Comparison of ENCODE assay signal across 16 cellular contexts in the genomic region with DNA sequence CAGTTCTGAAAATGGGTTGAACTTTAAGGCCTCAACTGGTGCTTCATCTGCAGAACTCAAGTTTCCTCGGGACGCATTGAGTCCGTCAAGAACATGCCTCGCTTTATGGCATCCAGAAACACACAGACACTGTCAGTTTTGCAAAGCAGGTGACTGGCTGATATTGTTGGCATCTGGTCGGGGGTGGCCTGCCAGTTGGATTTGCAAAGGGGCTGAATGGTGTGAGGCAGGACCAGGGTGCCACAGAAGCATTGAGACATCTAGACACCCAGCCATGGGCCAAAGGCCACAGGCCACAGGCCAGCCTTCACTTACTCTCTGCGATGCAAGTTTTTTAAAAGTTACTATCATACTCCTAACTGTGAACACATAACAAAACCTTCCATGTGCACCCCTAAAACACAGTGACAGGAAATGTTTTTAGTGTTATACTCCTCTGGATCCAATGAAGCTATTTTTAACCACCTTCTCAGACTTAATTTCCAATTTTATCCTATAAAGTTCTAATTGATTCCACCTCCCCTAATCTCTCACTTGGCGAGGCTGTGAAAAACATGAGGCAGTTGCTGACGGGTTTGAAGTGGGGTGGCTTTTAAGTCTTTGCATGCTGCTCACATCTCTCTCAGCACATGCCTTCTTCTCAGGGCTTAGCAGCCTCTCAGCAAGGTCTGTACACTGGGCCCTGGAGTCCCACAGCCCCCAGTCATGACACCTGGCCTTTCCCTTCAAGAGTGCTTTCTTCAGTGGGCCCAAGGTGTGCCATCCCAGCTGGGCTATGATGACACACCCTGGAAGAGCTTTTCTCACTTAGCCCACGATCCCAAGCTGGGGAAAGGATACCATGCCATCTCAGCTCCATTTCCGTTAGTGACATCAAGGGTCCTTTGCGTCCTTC. TPM values are rescaled to one million over a fixed set of nuclear protein-coding genes. Genes with fewer than 3 reads are reported as not detected.
DNase-seq lines count a peak whose midpoint lies in the region; ATAC-seq and TF ChIP-seq lines count a peak whose summit lies in the region.
"Had no signal": no experiment of that assay in that cellular context is flagged by ENCODE, and none has a peak within 500 bp of the region (broad histone marks: within the 10 kb centered on the region; RNA-seq: fewer than 3 reads in every experiment).

No MANE protein-coding gene starts in this region.

- peak overlapping the region in 1 of 2 experiments; percentile 0 for H2BK12ac ChIP-seq in mesenchymal stem cell (ENCODE audit: low read length in 2 of 2)

- BruUV-seq in IMR-90 (replicated peaks; lab: Mats Ljungman, UMichigan) (no TSS peak), PC-9 (replicated peaks; lab: Mats Ljungman, UMichigan) (no TSS peak)

- H4K8ac ChIP-seq in IMR-90 (ENCODE audit: low read depth in 2 of 2, low read length in 2 of 2), result no peak overlapping the region; a peak in 1 of 4 replicates
- H4K8ac ChIP-seq in mesenchymal stem cell (ENCODE audit: low read length), result no peak overlapping the region

- no peaks in the 10 kb centered on the region for H3K9me3 ChIP-seq in right atrium auricular region
- H3K9me3 ChIP-seq in IMR-90 (ENCODE audit: control insufficient read depth, insufficient read depth, low read length), result no peaks in the 10 kb centered on the region
- no peaks in the 10 kb centered on the region for H3K9me3 ChIP-seq in mesenchymal stem cell (ENCODE audit: control insufficient read depth, low read length)
- no peaks in the 10 kb centered on the region for H3K9me3 ChIP-seq in upper lobe of right lung
- H3K9me3 ChIP-seq in ascending aorta, result no peaks in the 10 kb centered on the region
- no peaks in the 10 kb centered on the region for H3K9me3 ChIP-seq in PC-9 (ENCODE audit: insufficient read depth, low read depth)

- H2BK20ac ChIP-seq in IMR-90 (ENCODE audit: low read depth, low read length), result peak overlapping the region; percentile 6; the same call in 1 of the 2 replicates

- ATAC-seq in Right ventricle myocardium superior (ENCODE audit: poor library complexity) (no peak), IMR-90 (ENCODE audit: low read depth) (no peak), upper lobe of right lung (no peak)
- ATAC-seq: HepG2 had no signal

- in situ Hi-C loops in IMR-90 (cut with MboI; ENCODE audit: low sequenced_read_pairs), result no loop called here

- H3K56ac ChIP-seq in IMR-90 (ENCODE audit: extremely low read depth, insufficient read depth, low read length), result 0 out of 2 replicates have a peak overlapping the region, but pooled peaks have one; percentile 32

- no peak overlapping the region for H4K5ac ChIP-seq in IMR-90 (ENCODE audit: low read depth, low read length)

- H3K4me1 ChIP-seq in right atrium auricular region, result peaks cover 0 to 49% of the 10 kb centered on the region in 2 donors
- peaks cover 31% of the 10 kb centered on the region for H3K4me1 ChIP-seq in IMR-90 (ENCODE audit: control insufficient read depth, insufficient read depth, low read length)
- H3K4me1 ChIP-seq in mesenchymal stem cell (ENCODE audit: control insufficient read depth, insufficient read depth, low read depth, low read length), result peaks cover 54% of the 10 kb centered on the region
- H3K4me1 ChIP-seq in upper lobe of right lung, result peaks cover 26% of the 10 kb centered on the region
- H3K4me1 ChIP-seq in ascending aorta, result peaks cover 22 to 23% of the 10 kb centered on the region in 2 donors
- H3K4me1 ChIP-seq in PC-9 (replicated peaks; ENCODE audit: insufficient read depth), result peaks cover 5% of the 10 kb centered on the region; the same call in 1 of the 2 replicates

- peaks cover 61% of the 10 kb centered on the region for H3K9me1 ChIP-seq in IMR-90 (ENCODE audit: insufficient read depth, low read length)

- H2BK15ac ChIP-seq in IMR-90 (ENCODE audit: low read depth, low read length) (peak overlapping the region; percentile 38; the same call in 1 of the 3 replicates), mesenchymal stem cell (ENCODE audit: low read depth, poor library complexity, severe bottlenecking) (no peak overlapping the region)

- no peak overlapping the region for H3K27ac ChIP-seq in right atrium auricular region
- H3K27ac ChIP-seq in IMR-90 (ENCODE audit: insufficient read depth, low read length), result no peak overlapping the region
- no peak overlapping the region for H3K27ac ChIP-seq in mesenchymal stem cell (ENCODE audit: low read length, poor library complexity, severe bottlenecking)
- H3K27ac ChIP-seq in upper lobe of right lung, result no peak overlapping the region
- no peak overlapping the region for H3K27ac ChIP-seq in ascending aorta
- no peak overlapping the region for H3K27ac ChIP-seq in PC-9

- no peak overlapping the region for H3K4me3 ChIP-seq in right atrium auricular region
- no peak overlapping the region for H3K4me3 ChIP-seq in IMR-90 (ENCODE audit: insufficient read depth, low read depth, low read length)
- H3K4me3 ChIP-seq in mesenchymal stem cell (ENCODE audit: insufficient read depth in 1 of 2, low read depth in 1 of 2, low read length in 2 of 2), result no peak overlapping the region
- H3K4me3 ChIP-seq in upper lobe of right lung, result no peak overlapping the region
- H3K4me3 ChIP-seq in ascending aorta, result no peak overlapping the region
- H3K4me3 ChIP-seq in PC-9, result no peak overlapping the region

- H3K27me3 ChIP-seq in right atrium auricular region (no peaks in the 10 kb centered on the region), IMR-90 (ENCODE audit: control insufficient read depth, insufficient read depth, low read length) (no peaks in the 10 kb centered on the region), mesenchymal stem cell (ENCODE audit: control insufficient read depth in 1 of 2, insufficient read depth in 1 of 2, low read length in 2 of 2) (no peaks in the 10 kb centered on the region), upper lobe of right lung (no peaks in the 10 kb centered on the region), ascending aorta (no peaks in the 10 kb centered on the region), PC-9 (ENCODE audit: insufficient read depth, low read depth) (no peaks in the 10 kb centered on the region)

- H3K4ac ChIP-seq in IMR-90 (ENCODE audit: low read depth, low read length) (peak overlapping the region; percentile 44), mesenchymal stem cell (ENCODE audit: low read depth in 1 of 2, low read length in 2 of 2) (no peak overlapping the region)

- peaks cover under 1 to 32% of the 10 kb centered on the region in 2 experiments; a peak in 3 of 4 replicates for H3K79me1 ChIP-seq in IMR-90 (ENCODE audit: low read depth in 1 of 2, low read length in 2 of 2)
- peaks cover 2% of the 10 kb centered on the region for H3K79me1 ChIP-seq in mesenchymal stem cell (replicated peaks; ENCODE audit: low read length, poor library complexity, severe bottlenecking)

- H3K9ac ChIP-seq in IMR-90 (ENCODE audit: low read depth, low read length), result no peak overlapping the region
- no peak overlapping the region for H3K9ac ChIP-seq in mesenchymal stem cell (ENCODE audit: low read length)

- intact Hi-C loops in Right ventricle myocardium superior (cut with DNase I) (no loop called here), IMR-90 (cut with micrococcal nuclease) (no loop called here), upper lobe of right lung (cut with DNase I) (no loop called here), ascending aorta (cut with DNase I) (no loop called here), PC-9 (cut with micrococcal nuclease; ENCODE audit: unreplicated experiment) (no loop called here)

- H2AK5ac ChIP-seq in IMR-90 (ENCODE audit: low read depth, low read length), result peak overlapping the region; percentile 80
- H2AK5ac ChIP-seq in mesenchymal stem cell (ENCODE audit: low read length, severe bottlenecking), result peak overlapping the region; percentile 40

- H2BK120ac ChIP-seq in IMR-90 (ENCODE audit: low read depth, low read length) (peak overlapping the region; percentile 86; the same call in 1 of the 2 replicates), mesenchymal stem cell (ENCODE audit: low read depth, low read length) (no peak overlapping the region)

- H3K14ac ChIP-seq in IMR-90 (replicated peaks; ENCODE audit: low read depth, low read length), result no peak overlapping the region
- H3K14ac ChIP-seq in mesenchymal stem cell (ENCODE audit: low read length in 2 of 2), result no peak overlapping the region

- TF ChIP-seq CTCF in right atrium auricular region (IDR thresholded peaks at IDR 0.05), result no peak
- no peak for TF ChIP-seq CTCF in IMR-90 (conservative IDR thresholded peaks at IDR 0.05; ENCODE audit: low read depth, low read length)
- no peak for TF ChIP-seq CTCF in upper lobe of right lung (IDR thresholded peaks at IDR 0.05)
- TF ChIP-seq CTCF in ascending aorta (IDR thresholded peaks at IDR 0.05), result no peak
- TF ChIP-seq CTCF in PC-9 (conservative IDR thresholded peaks at IDR 0.05), result no peak

- peak overlapping the region; percentile 80; the same call in 1 of the 2 replicates for H4K91ac ChIP-seq in IMR-90 (ENCODE audit: insufficient read depth, low read depth, low read length)
- H4K91ac ChIP-seq in mesenchymal stem cell (ENCODE audit: low read length), result peak overlapping the region; percentile 18

- peaks cover 4% of the 10 kb centered on the region; the same call in 1 of the 2 replicates for H4K20me1 ChIP-seq in IMR-90 (ENCODE audit: insufficient read depth, low read length)
- no peaks in the 10 kb centered on the region for H4K20me1 ChIP-seq in PC-9 (ENCODE audit: insufficient read depth)

- dilution Hi-C loops in IMR-90 (cut with HindIII; ENCODE audit: low sequenced_read_pairs, unreplicated experiment), result no loop called here

- TF ChIP-seq RAD21 in IMR-90 (IDR thresholded peaks at IDR 0.05; ENCODE audit: low read length), result no peak

- H2AK9ac ChIP-seq in IMR-90 (replicated peaks; ENCODE audit: low read depth, low read length, poor library complexity), result no peak overlapping the region

- CTCF ChIA-PET in IMR-90 (lab: Yijun Ruan, JAX) (interaction anchor here (0.6 to 2.2 kb wide), 2 partner anchors 8 to 99 kb away, joined by 5 read pairs; partner anchors contain the start of gene RPL29), PC-9 (lab: Charles Lee) (no interaction called here)

- 83% methylated on average over 1 of the region's 11 CpGs; no CpG with 5 or more reads in 1 of the 2 experiments for WGBS in IMR-90 (ENCODE audit: extremely low coverage in 2 of 2, insufficient read length in 1 of 2), 2 experiments
- 97% methylated on average over 11 of the region's 11 CpGs for WGBS in mesenchymal stem cell

- H3K4me2 ChIP-seq in IMR-90 (ENCODE audit: low read depth, low read length) (no peak overlapping the region), mesenchymal stem cell (ENCODE audit: low read length, poor library complexity, severe bottlenecking) (no peak overlapping the region), PC-9 (no peak overlapping the region)

- no peaks in the 10 kb centered on the region for H3K79me2 ChIP-seq in PC-9 (ENCODE audit: low read depth)

- TF ChIP-seq POLR2A in IMR-90 (IDR thresholded peaks at IDR 0.05; ENCODE audit: low read depth, low read length), result no peak

- no peak overlapping the region for H3K23ac ChIP-seq in IMR-90 (ENCODE audit: low read depth, low read length)
- no peak overlapping the region for H3K23ac ChIP-seq in mesenchymal stem cell (ENCODE audit: low read length in 2 of 2)

- peak; percentile 37 for DNase-seq in Right ventricle myocardium superior
- no peak for DNase-seq in right atrium auricular region (ENCODE audit: low spot score)
- no peak for DNase-seq in IMR-90
- no peak for DNase-seq in mesenchymal stem cell
- DNase-seq in upper lobe of right lung, result peak; percentile 46
- DNase-seq in ascending aorta (ENCODE audit: low spot score in 2 of 2), result no peak
- no peak for DNase-seq in PC-9
- no peak for DNase-seq in activated naive CD4-positive, alpha-beta T cell treated with anti-CD3 and anti-CD28 coated beads, Interleukin-2, amount 50 U/mL, for 16 hours
- DNase-seq: KG1; MV-4-11; NCI-H1694 treated with DMSO at 0.1 percent for 48 hours; NCI-H510A; NCI-H748 treated with DMSO at 0.1 percent for 48 hours; NK-92 treated with Interleukin-12 subunit alpha and Interleukin-12 subunit beta, amount 100 ng/mL, for 24 hours; SHP77 treated with DMSO at 0.1 percent for 48 hours had no signal

- no peaks in the 10 kb centered on the region for H3F3A ChIP-seq in PC-9 (ENCODE audit: insufficient read depth, low read depth)

- H2AFZ ChIP-seq in IMR-90 (replicated peaks; ENCODE audit: low read length, poor library complexity) (no peak overlapping the region), mesenchymal stem cell (ENCODE audit: low read depth, low read length) (no peak overlapping the region), PC-9 (no peak overlapping the region)

- H3K18ac ChIP-seq in IMR-90 (ENCODE audit: low read depth, low read length) (no peak overlapping the region), mesenchymal stem cell (ENCODE audit: low read depth in 1 of 2, low read length in 2 of 2) (no peak overlapping the region)

- POLR2A ChIA-PET in IMR-90 (lab: Charles Lee; ENCODE audit: unreplicated experiment) (no interaction called here), PC-9 (lab: Charles Lee; ENCODE audit: unreplicated experiment) (no interaction called here)

- H2BK5ac ChIP-seq in IMR-90 (ENCODE audit: low read depth, low read length, poor library complexity, severe bottlenecking) (no peak overlapping the region), mesenchymal stem cell (ENCODE audit: low read depth, low read length, poor library complexity, severe bottlenecking) (no peak overlapping the region)

- H3K36me3 ChIP-seq in right atrium auricular region (no peaks in the 10 kb centered on the region), IMR-90 (ENCODE audit: control insufficient read depth, insufficient read depth, low read length) (no peaks in the 10 kb centered on the region; the same call in 1 of the 2 replicates), mesenchymal stem cell (ENCODE audit: control insufficient read depth in 1 of 2, insufficient read depth in 2 of 2, low read depth in 1 of 2, low read length in 2 of 2) (peaks cover 0 to 7% of the 10 kb centered on the region in 2 experiments), upper lobe of right lung (no peaks in the 10 kb centered on the region), ascending aorta (no peaks in the 10 kb centered on the region), PC-9 (ENCODE audit: low read depth) (no peaks in the 10 kb centered on the region)

- no peaks in the 10 kb centered on the region for H3K9me2 ChIP-seq in PC-9 (ENCODE audit: insufficient read depth)

RNA-seq across cellular contexts. Expression of gene DUSP7, which starts 38.5 kb away (rescaled TPM):
- total RNA-seq in Right ventricle myocardium superior, result 23.2 TPM
- 10 to 100 TPM; 17.7 to 33.7 TPM for total RNA-seq in right atrium auricular region
- total RNA-seq in IMR-90 (2012; rRNA removed), result 9.3 and 9.7 TPM in 2 replicates
- 24.0 and 27.8 TPM in 2 replicates for polyA plus RNA-seq in IMR-90 (2012; rRNA removed)
- 10.9 and 26.7 TPM in 2 replicates for polyA plus RNA-seq in IMR-90 (2012; cell fraction: cytosol; rRNA removed)
- 8.9 and 16.8 TPM in 2 replicates for polyA plus RNA-seq in IMR-90 (2012; cell fraction: nucleus; rRNA removed; ENCODE audit: low replicate concordance)
- 30.5 TPM for polyA plus RNA-seq in mesenchymal stem cell (2013, experiment 1 of 2)
- 30.2 TPM for polyA plus RNA-seq in mesenchymal stem cell (2013, experiment 2 of 2)
- 40.7 TPM for total RNA-seq in upper lobe of right lung
- total RNA-seq in ascending aorta, result 76.5 TPM
- 9.4 and 9.5 TPM in 2 replicates for total RNA-seq in PC-9 (2021)

RNA-seq across cellular contexts. Expression of gene POC1A, which starts 59.4 kb away (rescaled TPM):
- total RNA-seq in Right ventricle myocardium superior, result 1.5 TPM
- under 1 TPM; 0.47 to 0.78 TPM for total RNA-seq in right atrium auricular region
- total RNA-seq in IMR-90 (2012; rRNA removed), result 8.3 and 10.6 TPM in 2 replicates
- polyA plus RNA-seq in IMR-90 (2012; rRNA removed), result 11.5 TPM in 2 replicates
- 9.0 and 9.3 TPM in 2 replicates for polyA plus RNA-seq in IMR-90 (2012; cell fraction: cytosol; rRNA removed)
- 5.2 and 10.5 TPM in 2 replicates for polyA plus RNA-seq in IMR-90 (2012; cell fraction: nucleus; rRNA removed; ENCODE audit: low replicate concordance)
- 2.7 TPM for polyA plus RNA-seq in mesenchymal stem cell (2013, experiment 1 of 2)
- polyA plus RNA-seq in mesenchymal stem cell (2013, experiment 2 of 2), result 2.4 TPM
- total RNA-seq in upper lobe of right lung, result 2.5 TPM
- total RNA-seq in ascending aorta, result not detected
- 28.8 and 35.0 TPM in 2 replicates for total RNA-seq in PC-9 (2021)

Comparison
In these comparisons a context has a peak if more than half of its experiments do, and no peak if none do; other contexts are left out.
1. DNase-seq: peak in Right ventricle myocardium superior (single experiment) and upper lobe of right lung (single experiment); none in right atrium auricular region (single experiment), IMR-90 (single experiment), mesenchymal stem cell (single experiment), ascending aorta (0 of 2), PC-9 (0 of 2) and activated naive CD4-positive, alpha-beta T cell treated with anti-CD3 and anti-CD28 coated beads, Interleukin-2, amount 50 U/mL, for 16 hours (single experiment).